ENCODE assay signal across 8 cellular contexts in the genomic region with DNA sequence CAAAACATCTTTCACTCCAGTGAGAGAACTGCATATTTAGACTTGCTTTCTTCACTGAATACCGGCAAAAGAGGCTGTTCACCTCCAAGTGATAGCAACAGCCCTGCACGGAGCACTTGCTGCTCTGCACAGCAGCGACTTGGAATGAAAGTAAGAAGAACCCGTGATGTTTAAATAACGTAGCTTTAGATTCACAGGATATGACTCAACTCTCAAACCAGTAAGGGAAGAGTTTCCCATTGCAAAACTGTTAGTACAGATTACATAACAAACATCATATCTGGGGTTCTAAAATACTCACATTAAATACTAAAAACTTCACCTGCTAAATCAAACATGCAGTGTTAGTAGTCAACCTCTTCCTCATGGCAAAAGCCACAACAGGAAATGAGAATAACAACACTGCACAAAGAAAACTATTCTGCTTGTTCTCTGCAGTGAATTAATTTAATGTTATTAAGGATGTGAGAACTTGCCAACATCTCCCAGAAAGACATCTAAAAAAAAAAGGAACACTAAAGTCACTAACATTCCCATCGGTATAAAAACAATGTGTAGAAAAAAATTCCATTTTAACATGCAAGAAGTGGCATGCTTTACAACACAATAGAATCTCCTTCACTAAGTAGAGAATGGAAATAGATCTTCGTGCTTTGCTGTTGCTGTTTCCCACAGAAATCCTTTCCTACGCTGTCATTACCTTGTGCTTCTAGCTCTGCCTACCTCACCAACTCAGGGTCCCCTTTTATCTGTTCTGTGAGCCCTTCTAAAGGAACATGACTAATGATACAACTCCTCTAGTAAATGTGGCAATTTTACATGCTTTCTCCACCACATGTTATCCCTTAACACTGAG.
DNase-seq lines count a peak whose midpoint lies in the region; ATAC-seq and TF ChIP-seq lines count a peak whose summit lies in the region.

No MANE protein-coding gene starts in this region.

- H3K36me3 ChIP-seq in lung (ENCODE audit: control insufficient read depth in 2 of 2, insufficient read depth in 2 of 2, low read length in 2 of 2) (no peaks in the 10 kb centered on the region), upper lobe of right lung (no peaks in the 10 kb centered on the region)

- TF ChIP-seq CTCF in coronary artery (IDR thresholded peaks at IDR 0.05) (no peak), lung (IDR thresholded peaks at IDR 0.05; ENCODE audit: control extremely low read depth, extremely low read depth) (no peak), upper lobe of right lung (IDR thresholded peaks at IDR 0.05) (no peak)

- H3K4me1 ChIP-seq in lung (ENCODE audit: control insufficient read depth in 2 of 2, insufficient read depth in 2 of 2, low read length in 2 of 2) = no peaks in the 10 kb centered on the region
- peaks cover 5% of the 10 kb centered on the region for H3K4me1 ChIP-seq in upper lobe of right lung

- ATAC-seq in GM19328 (IDR thresholded peaks at IDR 0.05; ENCODE audit: unreplicated experiment) (peak; percentile 76), HG03280 (IDR thresholded peaks at IDR 0.05; ENCODE audit: unreplicated experiment) (peak; percentile 80), lung (ENCODE audit: insufficient read depth, low FRiP score) (peak; percentile 88), upper lobe of right lung (peak; percentile 98)

- H3K4me3 ChIP-seq in coronary artery (peak overlapping the region; percentile 65), lung (peak overlapping the region; percentile 10), upper lobe of right lung (peak overlapping the region; percentile 51)

- peak; percentile 81 for TF ChIP-seq POLR2A in Raji (IDR thresholded peaks at IDR 0.05; ENCODE audit: insufficient read depth, low read depth, low read length)

- H3K27me3 ChIP-seq in lung (ENCODE audit: control insufficient read depth, insufficient read depth) (no peaks in the 10 kb centered on the region), upper lobe of right lung (no peaks in the 10 kb centered on the region)

- in situ Hi-C loops in Caki2 (cut with HindIII; ENCODE audit: low pct_unique_long_range_greater_than_20kb, low sequenced_read_pairs) = no loop called here

- H3K9me3 ChIP-seq in lung (ENCODE audit: control insufficient read depth in 2 of 2, insufficient read depth in 1 of 2, low read length in 1 of 2) (no peaks in the 10 kb centered on the region), upper lobe of right lung (no peaks in the 10 kb centered on the region)

- H3K27ac ChIP-seq in coronary artery (peak overlapping the region; percentile 16 to 66), lung (ENCODE audit: low read depth in 1 of 2, low read length in 1 of 2) (peak overlapping the region in 1 of 2 donors; percentile 33), upper lobe of right lung (peak overlapping the region; percentile 55)

- intact Hi-C loops in upper lobe of right lung (cut with DNase I) = no loop called here

- DNase-seq in Caki2 (ENCODE audit: low read depth) = peak; percentile 78
- DNase-seq in coronary artery (ENCODE audit: low spot score) = no peak
- DNase-seq in lung (ENCODE audit: low spot score) = peak; percentile 52
- DNase-seq in upper lobe of right lung = peak; percentile 77
- DNase-seq in central memory CD4-positive, alpha-beta T cell = no peak

- WGBS in lung, 2 donors = 6 to 9% methylated on average over 8 of the region's 8 CpGs

Comparison
In these comparisons a context has a peak if more than half of its experiments do, and no peak if none do; other contexts are left out.
1. DNase-seq: peak in Caki2 (single experiment), lung (single experiment) and upper lobe of right lung (single experiment); none in coronary artery (single experiment) and central memory CD4-positive, alpha-beta T cell (single experiment).
2. H3K4me3 ChIP-seq: peak in every context shown above with its lines; median percentile 65 in coronary artery; 51 in upper lobe of right lung; 10 in lung.
3. Peak in every context shown above with its lines, with median percentiles within 50 percentile points of each other: ATAC-seq.